Comparison of ENCODE assay signal across 8 cellular contexts in genomic region chr2:130824492-130825061, GRCh38. TPM values are rescaled to one million over a fixed set of nuclear protein-coding genes. Genes with fewer than 3 reads are reported as not detected.
A peak's percentile ranks its signal among the peaks of the same experiment; 100 is the strongest.
DNase-seq lines count a peak whose midpoint lies in the region; FAIRE-seq and TF ChIP-seq lines count a peak whose summit lies in the region.

No MANE protein-coding gene starts in this region.

- H3K79me2 ChIP-seq in osteoblast (ENCODE audit: insufficient read depth, low read length), result no peaks in the 10 kb centered on the region

- no peaks in the 10 kb centered on the region for H3K36me3 ChIP-seq in osteoblast (ENCODE audit: insufficient read depth, low read length)
- H3K36me3 ChIP-seq in spleen, result no peaks in the 10 kb centered on the region

- H3K4me1 ChIP-seq in osteoblast (ENCODE audit: insufficient read depth, low read length), result peaks cover 9% of the 10 kb centered on the region
- H3K4me1 ChIP-seq in spleen, result peaks cover 0 to 15% (median 4%) of the 10 kb centered on the region in 6 donors

- H4K20me1 ChIP-seq in osteoblast (ENCODE audit: insufficient read depth, low read length), result no peaks in the 10 kb centered on the region

- no peak overlapping the region for H3K4me3 ChIP-seq in osteoblast (ENCODE audit: insufficient read depth, low read length)
- H3K4me3 ChIP-seq in spleen, result no peak overlapping the region

- H3K9me3 ChIP-seq in osteoblast (ENCODE audit: low read depth, low read length) (no peaks in the 10 kb centered on the region), spleen (no peaks in the 10 kb centered on the region)

- no peak overlapping the region for H2AFZ ChIP-seq in osteoblast (ENCODE audit: low read length)

- DNase-seq in GM04504 (ENCODE audit: low read depth) (peak; percentile 31), H54 (ENCODE audit: insufficient read length, low spot score) (peak; percentile 88), MV-4-11 (lab: John Stamatoyannopoulos, UW) (peak; percentile 90), dermis blood vessel endothelial cell (peak; percentile 93), osteoblast (ENCODE audit: insufficient read length, low spot score, missing footprints) (peak; percentile 99), spleen (no peak), NCI-H774 (lab: John Stamatoyannopoulos, UW) (no peak)
- DNase-seq in activated CD4-positive, alpha-beta T cell treated with anti-CD3 and anti-CD28 coated beads for 4 hours, result peak; percentile 67 to 80

- no peak overlapping the region for H3K27ac ChIP-seq in osteoblast (ENCODE audit: low read depth, low read length)
- peak overlapping the region in 2 of 8 donors; percentile 40 to 56 for H3K27ac ChIP-seq in spleen

- peak; percentile 92 for FAIRE-seq in H54 (lab: Jason Lieb, UNC)

- WGBS in spleen, 5 donors, result 29 to 55% (median 47%) methylated on average over 8 of the region's 8 CpGs

- TF ChIP-seq POLR2A in H54 (IDR thresholded peaks at IDR 0.05; ENCODE audit: low read depth, low read length), result no peak
- TF ChIP-seq POLR2A in spleen (IDR thresholded peaks at IDR 0.05), result no peak

- no peaks in the 10 kb centered on the region for H3K27me3 ChIP-seq in osteoblast (ENCODE audit: insufficient read depth, low read length)
- H3K27me3 ChIP-seq in spleen (replicated peaks in 1 of 7), result peaks cover 0 to 25% (median 0%) of the 10 kb centered on the region in 7 donors

- TF ChIP-seq CTCF in osteoblast (IDR thresholded peaks at IDR 0.05; ENCODE audit: extremely low read depth, low read depth, low read length) (no peak), spleen (IDR thresholded peaks at IDR 0.05 in 8 of 11, conservative IDR thresholded peaks at IDR 0.05 in 3 of 11) (no peak)

- no peak overlapping the region for H3K4me2 ChIP-seq in osteoblast (ENCODE audit: insufficient read depth, low read length)

- intact Hi-C loops in spleen (cut with DNase I; ENCODE audit: low total_unique reads), result no loop called here

RNA-seq across cellular contexts. Expression of gene ARHGEF4, which starts 12.1 kb away (rescaled TPM):
- total RNA-seq in dermis blood vessel endothelial cell, result 0.33 and 0.68 TPM in 2 replicates
- total RNA-seq in osteoblast, result 3.6 and 7.7 TPM in 2 replicates
- under 1 TPM in 5 of 7 donors, not detected in 2; 0.30 to 0.88 (median 0.43) TPM for total RNA-seq in spleen
- polyA plus RNA-seq in spleen, result under 1 TPM; 0.19 to 0.52 (median 0.50) TPM

Comparison
In these comparisons a context has a peak if more than half of its experiments do, and no peak if none do; other contexts are left out.
1. DNase-seq: peak in GM04504 (single experiment), H54 (single experiment), MV-4-11 (single experiment), activated CD4-positive, alpha-beta T cell treated with anti-CD3 and anti-CD28 coated beads for 4 hours (2 of 2), dermis blood vessel endothelial cell (single experiment) and osteoblast (single experiment); none in spleen (single experiment) and NCI-H774 (single experiment).